12 cellular contexts compared by ENCODE assay signal in genomic region chr1:237961710-237962109, GRCh38.
DNase-seq lines count a peak whose midpoint lies in the region; TF ChIP-seq lines count a peak whose summit lies in the region.
"Had no signal": no experiment of that assay in that cellular context is flagged by ENCODE, and none has a peak within 500 bp of the region (broad histone marks: within the 10 kb centered on the region; RNA-seq: fewer than 3 reads in every experiment).

No MANE protein-coding gene starts in this region.

- H3K4me1 ChIP-seq in HAP-1 (peaks cover 2% of the 10 kb centered on the region; the same call in 1 of the 2 replicates), ascending aorta (no peaks in the 10 kb centered on the region)
- H3K4me1 ChIP-seq: A549, BE2C had no signal

- H3K27me3 ChIP-seq in HAP-1 (ENCODE audit: low read depth) (no peaks in the 10 kb centered on the region), ascending aorta (no peaks in the 10 kb centered on the region)
- H3K27me3 ChIP-seq: BE2C had no signal

- H3K27ac ChIP-seq in ascending aorta, result no peak overlapping the region
- H3K27ac ChIP-seq: A549, C4-2B, HL-60 had no signal

- DNase-seq in NCI-H1092 treated with DMSO at 0.1 percent for 48 hours (lab: John Stamatoyannopoulos, UW) (peak; percentile 63), NCI-H1436 treated with DMSO at 0.1 percent for 48 hours (lab: John Stamatoyannopoulos, UW) (peak; percentile 35), NCI-H69 (lab: John Stamatoyannopoulos, UW) (peak; percentile 95), renal cortical epithelial cell (ENCODE audit: low read depth) (peak; percentile 39), HAP-1 (ENCODE audit: low spot score in 2 of 2) (no peak), ascending aorta (ENCODE audit: low spot score in 2 of 2) (no peak), LoVo (ENCODE audit: low spot score) (no peak)
- DNase-seq: BE2C; CD4-positive, alpha-beta memory T cell had no signal

- in situ Hi-C loops in HAP-1 (cut with MboI; ENCODE audit: low sequenced_read_pairs), result no loop called here

- no peak overlapping the region for H3K4me3 ChIP-seq in HAP-1
- H3K4me3 ChIP-seq in ascending aorta, result no peak overlapping the region
- H3K4me3 ChIP-seq: A549 had no signal

- no peak for TF ChIP-seq CTCF in ascending aorta (IDR thresholded peaks at IDR 0.05)

- H3K36me3 ChIP-seq in HAP-1 (replicated peaks), result no peaks in the 10 kb centered on the region
- H3K36me3 ChIP-seq in ascending aorta, result no peaks in the 10 kb centered on the region
- H3K36me3 ChIP-seq: BE2C had no signal

- H3K9me3 ChIP-seq in HAP-1 (no peaks in the 10 kb centered on the region), ascending aorta (no peaks in the 10 kb centered on the region)
- H3K9me3 ChIP-seq: A549, BE2C had no signal

- intact Hi-C loops in ascending aorta (cut with DNase I), result no loop called here

Comparison
In these comparisons a context has a peak if more than half of its experiments do, and no peak if none do; other contexts are left out.
1. DNase-seq: peak in NCI-H1092 treated with DMSO at 0.1 percent for 48 hours (single experiment), NCI-H1436 treated with DMSO at 0.1 percent for 48 hours (single experiment), NCI-H69 (single experiment) and renal cortical epithelial cell (single experiment); none in HAP-1 (0 of 2), ascending aorta (0 of 2) and LoVo (single experiment).